Comparison of ENCODE assay signal across 1 cellular context in the genomic region with DNA sequence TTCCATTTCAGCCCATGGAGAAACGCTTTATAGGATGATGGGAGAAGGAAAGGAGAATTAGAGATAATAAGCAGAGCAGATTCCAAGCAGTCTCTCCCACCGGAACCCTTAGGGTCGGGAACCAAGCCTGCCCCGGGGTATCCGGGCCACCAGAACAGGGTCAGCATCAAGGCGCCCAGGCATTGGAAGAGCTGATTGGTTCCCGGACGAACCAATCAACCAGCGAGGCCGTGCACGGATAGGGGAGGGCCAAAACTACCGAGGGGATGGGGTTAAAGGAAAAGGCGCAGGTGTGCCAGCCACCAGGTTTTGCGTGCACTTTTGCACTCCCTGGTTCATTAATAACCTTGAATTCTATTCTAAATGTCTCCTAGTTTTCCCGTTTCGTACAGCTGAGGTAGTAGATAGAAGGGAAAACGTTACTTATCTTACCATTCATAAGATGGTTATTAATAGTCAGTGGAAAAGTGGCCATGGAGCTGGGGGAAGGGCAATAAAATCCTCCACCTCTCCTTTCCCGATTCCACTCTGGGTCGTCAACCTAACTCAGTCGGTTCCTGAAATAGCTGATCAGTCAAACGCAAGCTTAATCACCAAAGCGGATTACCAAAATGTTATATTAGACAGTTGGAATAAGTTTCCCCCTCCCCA.
TF ChIP-seq lines count a peak whose summit lies in the region.

No MANE protein-coding gene starts in this region.

TF ChIP-seq in IMR-90, 13 proteins besides CTCF, POLR2A, EP300 and RAD21 (continued from another document):
- no peak for TF ChIP-seq CHD1 (IDR thresholded peaks at IDR 0.05; ENCODE audit: low read depth, low read length)
- no peak for TF ChIP-seq RFX5 (IDR thresholded peaks at IDR 0.05; ENCODE audit: low read depth, low read length)
- no peak for TF ChIP-seq ELK1 (IDR thresholded peaks at IDR 0.05; ENCODE audit: borderline replicate concordance, low read depth, low read length)
- no peak for TF ChIP-seq USF2 (IDR thresholded peaks at IDR 0.05; ENCODE audit: low read depth, low read length)
- TF ChIP-seq MAFK (IDR thresholded peaks at IDR 0.05; ENCODE audit: low read depth, low read length): no peak
